8 cellular contexts compared by ENCODE assay signal in genomic region chr14:56199095-56199975, GRCh38.
DNase-seq lines count a peak whose midpoint lies in the region; FAIRE-seq and TF ChIP-seq lines count a peak whose summit lies in the region.

No MANE protein-coding gene starts in this region.

- TF ChIP-seq POLR2A in H54 (IDR thresholded peaks at IDR 0.05; ENCODE audit: low read depth, low read length): no peak

- H3K36me3 ChIP-seq in skeletal muscle tissue (ENCODE audit: control insufficient read depth in 3 of 3, insufficient read depth in 3 of 3, low read length in 3 of 3) (no peaks in the 10 kb centered on the region), MM.1S (replicated peaks; ENCODE audit: insufficient read depth, low read length) (no peaks in the 10 kb centered on the region)

- H3K4me3 ChIP-seq in fibroblast of the aortic adventitia (ENCODE audit: low read depth, low read length) (no peak overlapping the region), skeletal muscle tissue (ENCODE audit: low read length in 3 of 3) (no peak overlapping the region), MM.1S (ENCODE audit: low read length) (no peak overlapping the region)

- H3K79me2 ChIP-seq in MM.1S (ENCODE audit: low read length): no peaks in the 10 kb centered on the region

- H4K20me1 ChIP-seq in MM.1S (ENCODE audit: insufficient read depth, low read length): no peaks in the 10 kb centered on the region

- H3K27me3 ChIP-seq in skeletal muscle tissue (ENCODE audit: control insufficient read depth in 3 of 3, insufficient read depth in 3 of 3, low read length in 3 of 3): no peaks in the 10 kb centered on the region
- H3K27me3 ChIP-seq in MM.1S (replicated peaks; ENCODE audit: insufficient read depth, low read length): no peaks in the 10 kb centered on the region

- FAIRE-seq in H54 (lab: Jason Lieb, UNC): no peak

- H3K4me2 ChIP-seq in MM.1S (ENCODE audit: low read depth, low read length): no peak overlapping the region

- H3K4me1 ChIP-seq in skeletal muscle tissue (ENCODE audit: control insufficient read depth in 3 of 3, insufficient read depth in 3 of 3, low read length in 3 of 3) (peaks cover 8 to 14% (median 9%) of the 10 kb centered on the region in 3 donors), MM.1S (ENCODE audit: low read length) (peaks cover 9% of the 10 kb centered on the region)

- no peak overlapping the region for H2AFZ ChIP-seq in MM.1S (ENCODE audit: low read length)

- H3K27ac ChIP-seq in skeletal muscle tissue (ENCODE audit: low read depth, low read length) (peak overlapping the region; percentile 67), MM.1S (ENCODE audit: low read length) (no peak overlapping the region)

- H3K9me2 ChIP-seq in MM.1S (replicated peaks; ENCODE audit: insufficient read depth, low read length): no peaks in the 10 kb centered on the region

- H3K9ac ChIP-seq in skeletal muscle tissue (ENCODE audit: low read depth in 1 of 3, low read length in 3 of 3): no peak overlapping the region
- no peak overlapping the region for H3K9ac ChIP-seq in MM.1S (ENCODE audit: low read length)

- H3K9me3 ChIP-seq in skeletal muscle tissue (ENCODE audit: control insufficient read depth in 3 of 3, low read length in 3 of 3) (no peaks in the 10 kb centered on the region), MM.1S (replicated peaks; ENCODE audit: insufficient read depth, low read length) (no peaks in the 10 kb centered on the region)

- DNase-seq in COLO829 (ENCODE audit: low spot score) (peak; percentile 72), H54 (ENCODE audit: insufficient read length, low spot score) (peak; percentile 5), NCI-H69 (lab: John Stamatoyannopoulos, UW) (peak; percentile 78), fibroblast of the aortic adventitia (ENCODE audit: low read depth) (peak; percentile 94), MM.1S (no peak)
- no peak for DNase-seq in effector CD4-positive, alpha-beta T cell
- DNase-seq in stimulated activated CD4-positive, alpha-beta T cell treated with anti-CD3 and anti-CD28 coated beads, Interleukin-12 subunit alpha, Interleukin-12 subunit beta, amount 100 ng/mL, for 4 hours: no peak

- TF ChIP-seq CTCF in fibroblast of the aortic adventitia (IDR thresholded peaks at IDR 0.05; ENCODE audit: insufficient read depth, low read length): no peak
- TF ChIP-seq CTCF in MM.1S (IDR thresholded peaks at IDR 0.05; ENCODE audit: low read length): no peak

- peaks cover 9% of the 10 kb centered on the region for H3F3A ChIP-seq in MM.1S (ENCODE audit: insufficient read depth, low read length)

Comparison
In these comparisons a context has a peak if more than half of its experiments do, and no peak if none do; other contexts are left out.
1. DNase-seq: peak in COLO829 (single experiment), H54 (single experiment), NCI-H69 (single experiment) and fibroblast of the aortic adventitia (single experiment); none in MM.1S (single experiment), effector CD4-positive, alpha-beta T cell (single experiment) and stimulated activated CD4-positive, alpha-beta T cell treated with anti-CD3 and anti-CD28 coated beads, Interleukin-12 subunit alpha, Interleukin-12 subunit beta, amount 100 ng/mL, for 4 hours (single experiment).